1 cellular context compared by ENCODE assay signal in genomic region chrX:154057790-154058189, GRCh38.
TF ChIP-seq lines count a peak whose summit lies in the region.

No MANE protein-coding gene starts in this region.

TF ChIP-seq in GM12878, 131 proteins besides CTCF, POLR2A, EP300 and RAD21:
- TF ChIP-seq KLF5 (IDR thresholded peaks at IDR 0.05; ENCODE audit: partially characterized antibody) = no peak
- no peak for TF ChIP-seq FOXK2 (IDR thresholded peaks at IDR 0.05)
- TF ChIP-seq MEF2B (IDR thresholded peaks at IDR 0.05; ENCODE audit: partially characterized antibody, poor library complexity, severe bottlenecking) = no peak
- TF ChIP-seq SMARCA5 (IDR thresholded peaks at IDR 0.05) = no peak
- TF ChIP-seq MEF2A (IDR thresholded peaks at IDR 0.05; ENCODE audit: insufficient read depth, low read depth, low read length) = no peak
- no peak for TF ChIP-seq SRF (IDR thresholded peaks at IDR 0.05; ENCODE audit: low read depth in 2 of 2, low read length in 2 of 2)
- TF ChIP-seq, protein P1, sequence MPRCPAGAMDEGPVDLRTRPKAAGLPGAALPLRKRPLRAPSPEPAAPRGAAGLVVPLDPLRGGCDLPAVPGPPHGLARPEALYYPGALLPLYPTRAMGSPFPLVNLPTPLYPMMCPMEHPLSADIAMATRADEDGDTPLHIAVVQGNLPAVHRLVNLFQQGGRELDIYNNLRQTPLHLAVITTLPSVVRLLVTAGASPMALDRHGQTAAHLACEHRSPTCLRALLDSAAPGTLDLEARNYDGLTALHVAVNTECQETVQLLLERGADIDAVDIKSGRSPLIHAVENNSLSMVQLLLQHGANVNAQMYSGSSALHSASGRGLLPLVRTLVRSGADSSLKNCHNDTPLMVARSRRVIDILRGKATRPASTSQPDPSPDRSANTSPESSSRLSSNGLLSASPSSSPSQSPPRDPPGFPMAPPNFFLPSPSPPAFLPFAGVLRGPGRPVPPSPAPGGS (IDR thresholded peaks at IDR 0.05; ENCODE audit: borderline replicate concordance, insufficient read depth, low read depth, low read length, poor library complexity, severe bottlenecking) = peak; percentile 20
- TF ChIP-seq EZH2 (IDR thresholded peaks at IDR 0.05; ENCODE audit: borderline replicate concordance, control insufficient read depth, low read depth, low read length) = no peak
- TF ChIP-seq NBN (IDR thresholded peaks at IDR 0.05) = no peak
